19 cellular contexts compared by ENCODE assay signal in genomic region chr21:36791150-36791549, GRCh38.
DNase-seq lines count a peak whose midpoint lies in the region; ATAC-seq and TF ChIP-seq lines count a peak whose summit lies in the region.
"Had no signal": no experiment of that assay in that cellular context is flagged by ENCODE, and none has a peak within 500 bp of the region (broad histone marks: within the 10 kb centered on the region; RNA-seq: fewer than 3 reads in every experiment).

No MANE protein-coding gene starts in this region.

- peaks cover 5% of the 10 kb centered on the region for H3K36me3 Mint-ChIP-seq in T-helper 17 cell (ENCODE audit: low read depth)
- peaks cover 12% of the 10 kb centered on the region for H3K36me3 Mint-ChIP-seq in nephron progenitor cell (ENCODE audit: low read depth)

- DNase-seq in T-helper 17 cell: no peak
- no peak for DNase-seq in nephron progenitor cell
- DNase-seq in NCI-H774 (lab: John Stamatoyannopoulos, UW): no peak
- no peak for DNase-seq in HCEC 1CT
- DNase-seq: CD4-positive, alpha-beta memory T cell; DMS153; GM23248; NCI-H1105 treated with DMSO at 0.1 percent for 48 hours; NCI-H1694; NCI-H226; NCI-H524; PC-9; SIG-M5 had no signal

- no peaks in the 10 kb centered on the region for H3K4me1 ChIP-seq in endocrine pancreas (ENCODE audit: control insufficient read depth, insufficient read depth, low read length)

- peak overlapping the region; percentile 16 for H3K27ac Mint-ChIP-seq in T-helper 17 cell
- peak overlapping the region; percentile 81 for H3K27ac Mint-ChIP-seq in nephron progenitor cell
- H3K27ac Mint-ChIP-seq: CD4-positive, alpha-beta memory T cell had no signal

- no peaks in the 10 kb centered on the region for H3K36me3 ChIP-seq in endocrine pancreas (ENCODE audit: control insufficient read depth, insufficient read depth, low read length)
- H3K36me3 ChIP-seq: HAP-1 had no signal

- peak overlapping the region; percentile 67 for H3K27ac ChIP-seq in C4-2B
- H3K27ac ChIP-seq: GM23248, PC-9 had no signal

- H3K4me3 ChIP-seq in endocrine pancreas (ENCODE audit: control insufficient read depth, insufficient read depth, low read length): peak overlapping the region; percentile 23
- H3K4me3 ChIP-seq: A549, GM12878, GM23248, HAP-1, PC-9 had no signal

- no peaks in the 10 kb centered on the region for H3K27me3 ChIP-seq in endocrine pancreas (ENCODE audit: control insufficient read depth, insufficient read depth, low read length)

- H3K27me3 Mint-ChIP-seq in T-helper 17 cell (no peaks in the 10 kb centered on the region), nephron progenitor cell (ENCODE audit: low read depth, poor library complexity) (peaks cover 7% of the 10 kb centered on the region)
- H3K27me3 Mint-ChIP-seq: CD4-positive, alpha-beta memory T cell had no signal

- no peak for TF ChIP-seq CTCF in C4-2B (conservative IDR thresholded peaks at IDR 0.05)
- no peak for TF ChIP-seq CTCF in nephron progenitor cell (IDR thresholded peaks at IDR 0.05)

- H3K9me3 Mint-ChIP-seq in nephron progenitor cell: peaks cover 11% of the 10 kb centered on the region

- H3K9me3 ChIP-seq in T-helper 17 cell (ENCODE audit: control insufficient read depth, low read length, poor library complexity, severe bottlenecking) (no peaks in the 10 kb centered on the region), endocrine pancreas (ENCODE audit: control insufficient read depth, low read length) (no peaks in the 10 kb centered on the region)
- H3K9me3 ChIP-seq: HAP-1 had no signal

- H3K4me3 Mint-ChIP-seq in T-helper 17 cell: no peak overlapping the region
- H3K4me3 Mint-ChIP-seq in nephron progenitor cell: no peak overlapping the region
- H3K4me3 Mint-ChIP-seq: CD4-positive, alpha-beta memory T cell had no signal

- ATAC-seq in T-helper 17 cell: no peak
- no peak for ATAC-seq in GM19455 (IDR thresholded peaks at IDR 0.05; ENCODE audit: unreplicated experiment)
- ATAC-seq: A549, GM12878 had no signal

- H3K9ac ChIP-seq in endocrine pancreas (ENCODE audit: control insufficient read depth, insufficient read depth, low read length): no peak overlapping the region
- H3K9ac ChIP-seq: GM23248 had no signal

- H3K4me1 Mint-ChIP-seq in T-helper 17 cell (peaks cover 4% of the 10 kb centered on the region), nephron progenitor cell (peaks cover 47% of the 10 kb centered on the region)
- H3K4me1 Mint-ChIP-seq: CD4-positive, alpha-beta memory T cell had no signal
